Comparison of ENCODE assay signal across 18 cellular contexts in the genomic region with DNA sequence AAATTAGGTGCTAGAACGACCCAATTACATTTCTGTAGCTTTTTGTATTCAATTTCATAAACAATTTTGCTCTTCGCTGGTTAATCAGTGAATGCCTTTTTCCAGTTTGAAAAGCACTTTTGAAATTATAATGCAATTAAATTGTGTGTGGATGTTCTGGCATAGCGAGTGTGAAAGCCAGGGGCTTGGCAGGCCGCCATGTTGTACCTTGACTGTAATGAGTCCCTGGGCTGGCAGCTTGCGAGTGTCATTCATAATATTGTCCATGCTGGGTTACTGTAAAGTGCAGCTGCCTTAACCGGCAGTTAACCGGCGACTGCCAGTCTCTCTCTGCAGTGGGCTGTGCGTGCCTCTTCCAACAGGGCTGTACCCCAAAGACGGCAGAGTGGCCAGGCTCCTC.
DNase-seq lines count a peak whose midpoint lies in the region; TF ChIP-seq lines count a peak whose summit lies in the region.
"Had no signal": no experiment of that assay in that cellular context is flagged by ENCODE, and none has a peak within 500 bp of the region (broad histone marks: within the 10 kb centered on the region; RNA-seq: fewer than 3 reads in every experiment).

No MANE protein-coding gene starts in this region.

- no peak for TF ChIP-seq CTCF in brain (conservative IDR thresholded peaks at IDR 0.05)

- H3K4me3 Mint-ChIP-seq in brain, result peak overlapping the region in 4 of 5 experiments; percentile 8 to 76 (median 48)
- no peak overlapping the region for H3K4me3 Mint-ChIP-seq in CD8-positive, alpha-beta memory T cell
- H3K4me3 Mint-ChIP-seq: activated naive CD8-positive, alpha-beta T cell treated with anti-CD3 and anti-CD28 coated beads, Interleukin-2, amount 50 U/mL, for 24 hours; B cell; memory B cell; nephron had no signal

- no peaks in the 10 kb centered on the region for H3K36me3 ChIP-seq in CD8-positive, alpha-beta memory T cell (ENCODE audit: insufficient read depth, low read length)
- H3K36me3 ChIP-seq: heart left ventricle, prostate gland had no signal

- H3K9me3 Mint-ChIP-seq in brain, result no peaks in the 10 kb centered on the region
- no peaks in the 10 kb centered on the region for H3K9me3 Mint-ChIP-seq in CD8-positive, alpha-beta memory T cell
- H3K9me3 Mint-ChIP-seq: activated naive CD8-positive, alpha-beta T cell treated with anti-CD3 and anti-CD28 coated beads, Interleukin-2, amount 50 U/mL, for 24 hours; memory B cell; nephron had no signal

- H3K27me3 Mint-ChIP-seq in brain, result no peaks in the 10 kb centered on the region
- no peaks in the 10 kb centered on the region for H3K27me3 Mint-ChIP-seq in CD8-positive, alpha-beta memory T cell
- H3K27me3 Mint-ChIP-seq: activated naive CD8-positive, alpha-beta T cell treated with anti-CD3 and anti-CD28 coated beads, Interleukin-2, amount 50 U/mL, for 24 hours; B cell; memory B cell had no signal

- no peaks in the 10 kb centered on the region for H3K36me3 Mint-ChIP-seq in brain
- H3K36me3 Mint-ChIP-seq in CD8-positive, alpha-beta memory T cell, result peaks cover 0 to 27% (median 5%) of the 10 kb centered on the region in 3 donors

- H3K27ac ChIP-seq in CD8-positive, alpha-beta memory T cell (ENCODE audit: low read depth, low read length), result no peak overlapping the region
- H3K27ac ChIP-seq: heart left ventricle, HL-60, prostate gland had no signal

- H3K9me3 ChIP-seq in CD8-positive, alpha-beta memory T cell (ENCODE audit: low read length), result no peaks in the 10 kb centered on the region
- H3K9me3 ChIP-seq: heart left ventricle, prostate gland had no signal

- H3K27ac Mint-ChIP-seq in brain, result peak overlapping the region; percentile 71 to 94 (median 84)
- no peak overlapping the region for H3K27ac Mint-ChIP-seq in CD8-positive, alpha-beta memory T cell
- H3K27ac Mint-ChIP-seq: activated naive CD8-positive, alpha-beta T cell treated with anti-CD3 and anti-CD28 coated beads, Interleukin-2, amount 50 U/mL, for 24 hours; B cell; memory B cell; nephron had no signal

- no peaks in the 10 kb centered on the region for H3K4me1 ChIP-seq in CD8-positive, alpha-beta memory T cell (ENCODE audit: insufficient read depth, low read length)
- H3K4me1 ChIP-seq: prostate gland had no signal

- H3K27me3 ChIP-seq in CD8-positive, alpha-beta memory T cell (ENCODE audit: insufficient read depth, low read length, poor library complexity, severe bottlenecking), result no peaks in the 10 kb centered on the region
- H3K27me3 ChIP-seq: heart left ventricle had no signal

- peaks cover 98% of the 10 kb centered on the region for H3K4me1 Mint-ChIP-seq in brain
- H3K4me1 Mint-ChIP-seq in CD8-positive, alpha-beta memory T cell, result peaks cover 6 to 15% (median 7%) of the 10 kb centered on the region in 3 donors
- H3K4me1 Mint-ChIP-seq: activated naive CD8-positive, alpha-beta T cell treated with anti-CD3 and anti-CD28 coated beads, Interleukin-2, amount 50 U/mL, for 24 hours; B cell had no signal

- in situ Hi-C loops in G401 (cut with HindIII; ENCODE audit: low sequenced_read_pairs), result no loop called here

- DNase-seq in G401 (ENCODE audit: low spot score), result peak; percentile 36
- peak; percentile 70 for DNase-seq in NCI-H146 (lab: John Stamatoyannopoulos, UW)
- DNase-seq in NCI-H345 (lab: John Stamatoyannopoulos, UW), result peak; percentile 90
- DNase-seq in CD8-positive, alpha-beta memory T cell, result no peak
- DNase-seq in GM19238 (ENCODE audit: insufficient read length, low spot score), result no peak
- no peak for DNase-seq in effector CD4-positive, alpha-beta T cell
- DNase-seq: activated naive CD8-positive, alpha-beta T cell treated with anti-CD3 and anti-CD28 coated beads, Interleukin-2, amount 50 U/mL, for 24 hours; GOT3; islet precursor cell; SIG-M5; T-helper 2 cell had no signal

- no peak overlapping the region for H3K4me3 ChIP-seq in CD8-positive, alpha-beta memory T cell (ENCODE audit: low read length)
- H3K4me3 ChIP-seq: heart left ventricle, prostate gland had no signal

- CTCF ChIA-PET in CD8-positive, alpha-beta memory T cell (lab: Charles Lee), result no interaction called here

- POLR2A ChIA-PET in CD8-positive, alpha-beta memory T cell (lab: Charles Lee), result no interaction called here

Comparison
In these comparisons a context has a peak if more than half of its experiments do, and no peak if none do; other contexts are left out.
1. DNase-seq: peak in G401 (single experiment), NCI-H146 (single experiment) and NCI-H345 (single experiment); none in CD8-positive, alpha-beta memory T cell (0 of 5), GM19238 (single experiment) and effector CD4-positive, alpha-beta T cell (single experiment).
2. H3K27ac Mint-ChIP-seq: peak in brain (5 of 5); none in CD8-positive, alpha-beta memory T cell (0 of 8).
3. H3K4me3 Mint-ChIP-seq: peak in brain (4 of 5); none in CD8-positive, alpha-beta memory T cell (0 of 7).